1 cellular context compared by ENCODE assay signal in the genomic region with DNA sequence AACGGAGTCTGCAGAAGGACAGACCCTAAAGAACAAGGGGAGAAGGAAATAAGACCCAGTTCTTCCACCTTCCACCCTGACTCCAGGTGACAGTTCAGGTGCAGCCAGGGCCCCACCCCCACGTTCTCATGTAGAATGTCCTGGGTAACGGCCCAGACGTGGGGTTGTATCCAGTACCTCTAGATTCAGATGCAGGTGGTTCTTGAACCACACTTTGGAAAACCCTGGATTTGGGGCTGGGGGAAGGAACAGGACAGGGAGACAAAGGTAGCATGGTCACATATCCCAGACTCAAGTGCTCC.
TF ChIP-seq lines count a peak whose summit lies in the region.

No MANE protein-coding gene starts in this region.

TF ChIP-seq in IMR-90, 13 proteins besides CTCF, POLR2A, EP300 and RAD21:
- TF ChIP-seq, protein P1, sequence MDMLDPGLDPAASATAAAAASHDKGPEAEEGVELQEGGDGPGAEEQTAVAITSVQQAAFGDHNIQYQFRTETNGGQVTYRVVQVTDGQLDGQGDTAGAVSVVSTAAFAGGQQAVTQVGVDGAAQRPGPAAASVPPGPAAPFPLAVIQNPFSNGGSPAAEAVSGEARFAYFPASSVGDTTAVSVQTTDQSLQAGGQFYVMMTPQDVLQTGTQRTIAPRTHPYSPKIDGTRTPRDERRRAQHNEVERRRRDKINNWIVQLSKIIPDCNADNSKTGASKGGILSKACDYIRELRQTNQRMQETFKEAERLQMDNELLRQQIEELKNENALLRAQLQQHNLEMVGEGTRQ (IDR thresholded peaks at IDR 0.05; ENCODE audit: low read depth, low read length) = no peak
- TF ChIP-seq RCOR1 (IDR thresholded peaks at IDR 0.05; ENCODE audit: insufficient replicate concordance, low read length) (no peak), BHLHE40 (IDR thresholded peaks at IDR 0.05; ENCODE audit: low read depth, low read length) (no peak), NFE2L2 (IDR thresholded peaks at IDR 0.05; ENCODE audit: low read depth, low read length) (no peak), RFX5 (IDR thresholded peaks at IDR 0.05; ENCODE audit: low read depth, low read length) (no peak), MAFK (IDR thresholded peaks at IDR 0.05; ENCODE audit: low read depth, low read length) (no peak), FOS (IDR thresholded peaks at IDR 0.05; ENCODE audit: low read depth, low read length) (no peak), SMC3 (IDR thresholded peaks at IDR 0.05; ENCODE audit: low read depth, low read length) (no peak), MAZ (IDR thresholded peaks at IDR 0.05; ENCODE audit: borderline replicate concordance, low read depth, low read length) (no peak), CEBPB (IDR thresholded peaks at IDR 0.05; ENCODE audit: low read depth, low read length) (no peak), CHD1 (IDR thresholded peaks at IDR 0.05; ENCODE audit: low read depth, low read length) (no peak), MXI1 (IDR thresholded peaks at IDR 0.05; ENCODE audit: borderline replicate concordance, low read depth, low read length) (no peak)
- TF ChIP-seq, protein P2, sequence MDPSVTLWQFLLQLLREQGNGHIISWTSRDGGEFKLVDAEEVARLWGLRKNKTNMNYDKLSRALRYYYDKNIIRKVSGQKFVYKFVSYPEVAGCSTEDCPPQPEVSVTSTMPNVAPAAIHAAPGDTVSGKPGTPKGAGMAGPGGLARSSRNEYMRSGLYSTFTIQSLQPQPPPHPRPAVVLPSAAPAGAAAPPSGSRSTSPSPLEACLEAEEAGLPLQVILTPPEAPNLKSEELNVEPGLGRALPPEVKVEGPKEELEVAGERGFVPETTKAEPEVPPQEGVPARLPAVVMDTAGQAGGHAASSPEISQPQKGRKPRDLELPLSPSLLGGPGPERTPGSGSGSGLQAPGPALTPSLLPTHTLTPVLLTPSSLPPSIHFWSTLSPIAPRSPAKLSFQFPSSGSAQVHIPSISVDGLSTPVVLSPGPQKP (IDR thresholded peaks at IDR 0.05; ENCODE audit: borderline replicate concordance, low read depth, low read length) = no peak
